ENCODE assay signal across 1 cellular context in the genomic region with DNA sequence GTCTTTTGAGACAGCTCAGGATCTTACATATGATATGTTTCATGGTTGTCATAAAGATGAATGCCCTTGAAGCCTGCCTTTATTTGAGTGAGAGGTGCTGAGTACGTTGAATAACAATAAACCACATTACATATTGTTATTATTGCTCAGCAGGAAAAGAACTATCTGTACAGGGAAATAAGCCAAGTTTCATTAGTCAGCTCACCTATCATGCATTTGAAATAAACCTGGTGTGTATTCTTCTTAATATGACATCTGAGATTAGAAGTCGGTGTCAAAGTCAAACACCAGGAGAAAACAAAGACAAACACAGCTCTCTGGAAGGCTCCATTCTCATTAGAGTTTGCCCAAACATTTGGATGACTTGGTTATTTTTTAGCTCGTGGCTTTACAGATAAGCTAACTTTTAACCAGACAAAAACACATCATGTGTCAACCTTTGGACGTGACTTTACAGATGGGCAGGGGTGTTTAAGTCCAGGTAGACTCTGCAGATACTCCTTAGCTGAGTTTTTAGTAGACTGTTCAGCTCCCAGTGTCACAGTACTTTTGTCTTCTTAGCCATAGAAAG.
TF ChIP-seq lines count a peak whose summit lies in the region.

No MANE protein-coding gene starts in this region.

TF ChIP-seq in HepG2, 621 proteins besides CTCF, POLR2A, EP300 and RAD21 (continued from another document and continues in another):
- TF ChIP-seq, protein P1, sequence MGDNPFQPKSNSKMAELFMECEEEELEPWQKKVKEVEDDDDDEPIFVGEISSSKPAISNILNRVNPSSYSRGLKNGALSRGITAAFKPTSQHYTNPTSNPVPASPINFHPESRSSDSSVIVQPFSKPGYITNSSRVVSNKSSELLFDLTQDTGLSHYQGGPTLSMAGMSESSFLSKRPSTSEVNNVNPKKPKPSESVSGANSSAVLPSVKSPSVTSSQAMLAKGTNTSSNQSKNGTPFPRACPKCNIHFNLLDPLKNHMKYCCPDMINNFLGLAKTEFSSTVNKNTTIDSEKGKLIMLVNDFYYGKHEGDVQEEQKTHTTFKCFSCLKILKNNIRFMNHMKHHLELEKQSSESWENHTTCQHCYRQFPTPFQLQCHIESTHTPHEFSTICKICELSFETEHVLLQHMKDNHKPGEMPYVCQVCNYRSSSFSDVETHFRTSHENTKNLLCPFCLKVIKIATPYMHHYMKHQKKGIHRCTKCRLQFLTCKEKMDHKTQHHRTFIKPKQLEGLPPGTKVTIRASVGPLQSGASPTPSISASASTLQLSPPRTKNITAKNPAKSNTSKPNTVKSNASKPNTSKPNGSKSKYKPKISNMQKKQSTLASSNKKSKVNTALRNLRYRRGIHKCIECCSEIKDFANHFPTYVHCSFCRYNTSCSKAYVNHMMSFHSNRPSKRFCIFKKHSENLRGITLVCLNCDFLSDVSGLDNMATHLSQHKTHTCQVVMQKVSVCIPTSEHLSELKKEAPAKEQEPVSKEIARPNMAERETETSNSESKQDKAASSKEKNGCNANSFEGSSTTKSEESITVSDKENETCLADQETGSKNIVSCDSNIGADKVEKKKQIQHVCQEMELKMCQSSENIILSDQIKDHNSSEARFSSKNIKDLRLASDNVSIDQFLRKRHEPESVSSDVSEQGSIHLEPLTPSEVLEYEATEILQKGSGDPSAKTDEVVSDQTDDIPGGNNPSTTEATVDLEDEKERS (CRISPR knock-in tag; IDR thresholded peaks at IDR 0.05) = no peak
- TF ChIP-seq CBX1 (IDR thresholded peaks at IDR 0.05; ENCODE audit: low read depth) (no peak), ELF3 (CRISPR knock-in tag; IDR thresholded peaks at IDR 0.05) (peak; percentile 52; the same call in 1 of the 2 replicates), U2AF1 (optimal IDR thresholded peaks at IDR 0.05; ENCODE audit: low read depth, low read length) (no peak), KDM4B (CRISPR knock-in tag; IDR thresholded peaks at IDR 0.05) (no peak), FOXP1 (IDR thresholded peaks at IDR 0.05) (no peak), FOXP1 (CRISPR knock-in tag; IDR thresholded peaks at IDR 0.05) (peak; percentile 90), HMG20A (CRISPR knock-in tag; IDR thresholded peaks at IDR 0.05; ENCODE audit: borderline replicate concordance) (peak; percentile 43; the same call in 1 of the 2 replicates), MAZ (IDR thresholded peaks at IDR 0.05; ENCODE audit: borderline replicate concordance, low read depth, low read length) (no peak), MAZ (CRISPR knock-in tag; IDR thresholded peaks at IDR 0.05; ENCODE audit: low read depth) (no peak; the same call in 1 of the 2 replicates), ZNF451 (CRISPR knock-in tag; IDR thresholded peaks at IDR 0.05) (no peak), LCORL (IDR thresholded peaks at IDR 0.05) (no peak), LCORL (CRISPR knock-in tag; IDR thresholded peaks at IDR 0.05) (peak; percentile 84; the same call in 1 of the 2 replicates), TBX2 (CRISPR knock-in tag; IDR thresholded peaks at IDR 0.05; ENCODE audit: borderline replicate concordance) (peak; percentile 93), SOX5 (CRISPR knock-in tag; IDR thresholded peaks at IDR 0.05; ENCODE audit: borderline replicate concordance) (peak; percentile 83), FOXO1 (CRISPR knock-in tag; IDR thresholded peaks at IDR 0.05) (peak; percentile 59; the same call in 1 of the 2 replicates), HCFC1 (IDR thresholded peaks at IDR 0.05; ENCODE audit: low read depth, low read length) (no peak), CREM (IDR thresholded peaks at IDR 0.05) (peak; percentile 54; the same call in 1 of the 2 replicates), CREM (CRISPR knock-in tag; IDR thresholded peaks at IDR 0.05) (no peak), ZNF232 (CRISPR knock-in tag; IDR thresholded peaks at IDR 0.05; ENCODE audit: borderline replicate concordance) (no peak)
- TF ChIP-seq, protein P2, sequence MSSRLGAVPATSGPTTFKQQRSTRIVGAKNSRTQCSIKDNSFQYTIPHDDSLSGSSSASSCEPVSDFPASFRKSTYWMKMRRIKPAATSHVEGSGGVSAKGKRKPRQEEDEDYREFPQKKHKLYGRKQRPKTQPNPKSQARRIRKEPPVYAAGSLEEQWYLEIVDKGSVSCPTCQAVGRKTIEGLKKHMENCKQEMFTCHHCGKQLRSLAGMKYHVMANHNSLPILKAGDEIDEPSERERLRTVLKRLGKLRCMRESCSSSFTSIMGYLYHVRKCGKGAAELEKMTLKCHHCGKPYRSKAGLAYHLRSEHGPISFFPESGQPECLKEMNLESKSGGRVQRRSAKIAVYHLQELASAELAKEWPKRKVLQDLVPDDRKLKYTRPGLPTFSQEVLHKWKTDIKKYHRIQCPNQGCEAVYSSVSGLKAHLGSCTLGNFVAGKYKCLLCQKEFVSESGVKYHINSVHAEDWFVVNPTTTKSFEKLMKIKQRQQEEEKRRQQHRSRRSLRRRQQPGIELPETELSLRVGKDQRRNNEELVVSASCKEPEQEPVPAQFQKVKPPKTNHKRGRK (CRISPR knock-in tag; IDR thresholded peaks at IDR 0.05) = no peak
- TF ChIP-seq, protein P3, sequence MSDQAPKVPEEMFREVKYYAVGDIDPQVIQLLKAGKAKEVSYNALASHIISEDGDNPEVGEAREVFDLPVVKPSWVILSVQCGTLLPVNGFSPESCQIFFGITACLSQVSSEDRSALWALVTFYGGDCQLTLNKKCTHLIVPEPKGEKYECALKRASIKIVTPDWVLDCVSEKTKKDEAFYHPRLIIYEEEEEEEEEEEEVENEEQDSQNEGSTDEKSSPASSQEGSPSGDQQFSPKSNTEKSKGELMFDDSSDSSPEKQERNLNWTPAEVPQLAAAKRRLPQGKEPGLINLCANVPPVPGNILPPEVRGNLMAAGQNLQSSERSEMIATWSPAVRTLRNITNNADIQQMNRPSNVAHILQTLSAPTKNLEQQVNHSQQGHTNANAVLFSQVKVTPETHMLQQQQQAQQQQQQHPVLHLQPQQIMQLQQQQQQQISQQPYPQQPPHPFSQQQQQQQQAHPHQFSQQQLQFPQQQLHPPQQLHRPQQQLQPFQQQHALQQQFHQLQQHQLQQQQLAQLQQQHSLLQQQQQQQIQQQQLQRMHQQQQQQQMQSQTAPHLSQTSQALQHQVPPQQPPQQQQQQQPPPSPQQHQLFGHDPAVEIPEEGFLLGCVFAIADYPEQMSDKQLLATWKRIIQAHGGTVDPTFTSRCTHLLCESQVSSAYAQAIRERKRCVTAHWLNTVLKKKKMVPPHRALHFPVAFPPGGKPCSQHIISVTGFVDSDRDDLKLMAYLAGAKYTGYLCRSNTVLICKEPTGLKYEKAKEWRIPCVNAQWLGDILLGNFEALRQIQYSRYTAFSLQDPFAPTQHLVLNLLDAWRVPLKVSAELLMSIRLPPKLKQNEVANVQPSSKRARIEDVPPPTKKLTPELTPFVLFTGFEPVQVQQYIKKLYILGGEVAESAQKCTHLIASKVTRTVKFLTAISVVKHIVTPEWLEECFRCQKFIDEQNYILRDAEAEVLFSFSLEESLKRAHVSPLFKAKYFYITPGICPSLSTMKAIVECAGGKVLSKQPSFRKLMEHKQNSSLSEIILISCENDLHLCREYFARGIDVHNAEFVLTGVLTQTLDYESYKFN (CRISPR knock-in tag; conservative IDR thresholded peaks at IDR 0.05) = peak; percentile 96
- TF ChIP-seq, protein P4, sequence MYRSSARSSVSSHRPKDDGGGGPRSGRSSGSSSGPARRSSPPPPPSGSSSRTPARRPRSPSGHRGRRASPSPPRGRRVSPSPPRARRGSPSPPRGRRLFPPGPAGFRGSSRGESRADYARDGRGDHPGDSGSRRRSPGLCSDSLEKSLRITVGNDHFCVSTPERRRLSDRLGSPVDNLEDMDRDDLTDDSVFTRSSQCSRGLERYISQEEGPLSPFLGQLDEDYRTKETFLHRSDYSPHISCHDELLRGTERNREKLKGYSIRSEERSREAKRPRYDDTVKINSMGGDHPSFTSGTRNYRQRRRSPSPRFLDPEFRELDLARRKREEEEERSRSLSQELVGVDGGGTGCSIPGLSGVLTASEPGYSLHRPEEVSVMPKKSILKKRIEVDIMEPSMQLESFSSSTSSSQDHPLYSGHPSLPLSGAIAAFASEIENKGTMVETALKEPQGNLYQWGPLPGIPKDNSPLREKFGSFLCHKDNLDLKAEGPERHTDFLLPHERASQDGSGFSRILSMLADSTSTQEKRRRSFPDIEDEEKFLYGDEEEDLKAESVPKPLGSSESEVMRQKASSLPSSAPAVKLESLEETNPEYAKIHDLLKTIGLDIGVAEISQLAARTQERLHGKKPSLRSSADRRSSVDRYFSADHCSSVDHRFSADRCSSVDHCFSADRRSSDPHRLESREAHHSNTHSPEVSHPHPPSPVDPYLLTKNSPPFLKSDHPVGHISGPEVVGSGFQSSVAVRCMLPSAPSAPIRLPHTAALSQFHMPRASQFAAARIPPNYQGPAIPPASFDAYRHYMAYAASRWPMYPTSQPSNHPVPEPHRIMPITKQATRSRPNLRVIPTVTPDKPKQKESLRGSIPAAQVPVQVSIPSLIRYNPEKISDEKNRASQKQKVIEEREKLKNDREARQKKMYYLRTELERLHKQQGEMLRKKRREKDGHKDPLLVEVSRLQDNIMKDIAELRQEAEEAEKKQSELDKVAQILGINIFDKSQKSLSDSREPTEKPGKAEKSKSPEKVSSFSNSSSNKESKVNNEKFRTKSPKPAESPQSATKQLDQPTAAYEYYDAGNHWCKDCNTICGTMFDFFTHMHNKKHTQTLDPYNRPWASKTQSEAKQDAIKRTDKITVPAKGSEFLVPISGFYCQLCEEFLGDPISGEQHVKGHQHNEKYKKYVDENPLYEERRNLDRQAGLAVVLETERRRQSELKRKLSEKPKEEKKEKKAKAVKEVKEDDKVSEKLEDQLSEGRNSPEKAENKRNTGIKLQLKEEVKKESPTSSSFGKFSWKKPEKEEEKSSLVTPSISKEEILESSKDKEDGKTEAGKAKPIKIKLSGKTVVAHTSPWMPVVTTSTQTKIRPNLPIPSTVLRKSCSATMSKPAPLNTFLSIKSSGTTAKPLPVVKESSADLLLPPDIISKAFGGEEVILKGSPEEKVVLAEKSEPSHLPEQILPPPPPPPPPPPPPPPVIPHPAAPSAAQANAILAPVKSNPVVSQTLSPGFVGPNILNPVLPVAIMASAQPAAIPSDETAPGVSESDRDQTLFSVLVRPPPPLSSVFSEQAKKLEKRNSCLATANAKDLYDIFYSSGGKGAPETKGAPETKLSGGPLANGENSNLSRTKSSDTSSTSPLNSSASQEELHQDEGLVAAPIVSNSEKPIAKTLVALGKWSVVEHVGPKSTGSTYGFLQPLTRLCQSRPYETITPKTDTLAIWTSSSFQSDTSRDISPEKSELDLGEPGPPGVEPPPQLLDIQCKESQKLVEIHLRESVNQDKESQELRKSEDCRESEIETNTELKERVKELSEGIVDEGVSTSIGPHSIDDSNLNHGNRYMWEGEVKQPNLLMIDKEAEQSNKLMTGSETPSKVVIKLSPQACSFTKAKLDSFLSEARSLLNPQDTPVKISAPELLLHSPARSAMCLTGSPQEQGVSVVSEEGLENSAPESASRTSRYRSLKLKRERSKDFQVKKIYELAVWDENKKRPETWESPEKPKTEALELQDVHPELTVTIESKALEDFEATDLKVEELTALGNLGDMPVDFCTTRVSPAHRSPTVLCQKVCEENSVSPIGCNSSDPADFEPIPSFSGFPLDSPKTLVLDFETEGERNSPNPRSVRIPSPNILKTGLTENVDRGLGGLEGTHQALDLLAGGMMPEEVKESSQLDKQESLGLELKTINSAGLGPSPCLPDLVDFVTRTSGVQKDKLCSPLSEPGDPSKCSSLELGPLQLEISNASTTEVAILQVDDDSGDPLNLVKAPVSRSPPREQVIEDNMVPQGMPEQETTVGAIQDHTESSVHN (CRISPR knock-in tag; IDR thresholded peaks at IDR 0.05) = no peak
- TF ChIP-seq, protein P5, sequence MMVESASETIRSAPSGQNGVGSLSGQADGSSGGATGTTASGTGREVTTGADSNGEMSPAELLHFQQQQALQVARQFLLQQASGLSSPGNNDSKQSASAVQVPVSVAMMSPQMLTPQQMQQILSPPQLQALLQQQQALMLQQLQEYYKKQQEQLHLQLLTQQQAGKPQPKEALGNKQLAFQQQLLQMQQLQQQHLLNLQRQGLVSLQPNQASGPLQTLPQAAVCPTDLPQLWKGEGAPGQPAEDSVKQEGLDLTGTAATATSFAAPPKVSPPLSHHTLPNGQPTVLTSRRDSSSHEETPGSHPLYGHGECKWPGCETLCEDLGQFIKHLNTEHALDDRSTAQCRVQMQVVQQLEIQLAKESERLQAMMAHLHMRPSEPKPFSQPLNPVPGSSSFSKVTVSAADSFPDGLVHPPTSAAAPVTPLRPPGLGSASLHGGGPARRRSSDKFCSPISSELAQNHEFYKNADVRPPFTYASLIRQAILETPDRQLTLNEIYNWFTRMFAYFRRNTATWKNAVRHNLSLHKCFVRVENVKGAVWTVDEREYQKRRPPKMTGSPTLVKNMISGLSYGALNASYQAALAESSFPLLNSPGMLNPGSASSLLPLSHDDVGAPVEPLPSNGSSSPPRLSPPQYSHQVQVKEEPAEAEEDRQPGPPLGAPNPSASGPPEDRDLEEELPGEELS (CRISPR knock-in tag; IDR thresholded peaks at IDR 0.05) = peak; percentile 92
- TF ChIP-seq, protein P6, sequence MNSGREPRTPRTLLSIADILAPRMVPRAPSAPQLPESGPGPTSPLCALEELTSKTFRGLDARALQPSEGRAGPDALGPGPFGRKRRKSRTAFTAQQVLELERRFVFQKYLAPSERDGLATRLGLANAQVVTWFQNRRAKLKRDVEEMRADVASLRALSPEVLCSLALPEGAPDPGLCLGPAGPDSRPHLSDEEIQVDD (CRISPR knock-in tag; IDR thresholded peaks at IDR 0.05; ENCODE audit: borderline replicate concordance) = no peak
- TF ChIP-seq, protein P7, sequence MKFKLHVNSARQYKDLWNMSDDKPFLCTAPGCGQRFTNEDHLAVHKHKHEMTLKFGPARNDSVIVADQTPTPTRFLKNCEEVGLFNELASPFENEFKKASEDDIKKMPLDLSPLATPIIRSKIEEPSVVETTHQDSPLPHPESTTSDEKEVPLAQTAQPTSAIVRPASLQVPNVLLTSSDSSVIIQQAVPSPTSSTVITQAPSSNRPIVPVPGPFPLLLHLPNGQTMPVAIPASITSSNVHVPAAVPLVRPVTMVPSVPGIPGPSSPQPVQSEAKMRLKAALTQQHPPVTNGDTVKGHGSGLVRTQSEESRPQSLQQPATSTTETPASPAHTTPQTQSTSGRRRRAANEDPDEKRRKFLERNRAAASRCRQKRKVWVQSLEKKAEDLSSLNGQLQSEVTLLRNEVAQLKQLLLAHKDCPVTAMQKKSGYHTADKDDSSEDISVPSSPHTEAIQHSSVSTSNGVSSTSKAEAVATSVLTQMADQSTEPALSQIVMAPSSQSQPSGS (CRISPR knock-in tag; IDR thresholded peaks at IDR 0.05) = peak; percentile 62
